In genomic region chr22:27800250-27801131, GRCh38 we compare ENCODE assay signal across 8 cellular contexts. TPM values are rescaled to one million over a fixed set of nuclear protein-coding genes. Genes with fewer than 3 reads are reported as not detected.
DNase-seq lines count a peak whose midpoint lies in the region; ATAC-seq, FAIRE-seq and TF ChIP-seq lines count a peak whose summit lies in the region.

No MANE protein-coding gene starts in this region.

- H3K27ac ChIP-seq in astrocyte (ENCODE audit: low read depth, low read length) (peak overlapping the region; percentile 76), iPS-18a (ENCODE audit: low read length) (no peak overlapping the region)

- no peak for ATAC-seq in stimulated activated memory B cell treated with anti-CD40 and anti-IgM and Interleukin-4, amounts not matched to agents 10 μg/mL and 1 μg/mL and 100 μg/mL, for 72 hours
- ATAC-seq in HG02938 (IDR thresholded peaks at IDR 0.05; ENCODE audit: unreplicated experiment), result no peak

- peaks cover 70% of the 10 kb centered on the region for H3K79me2 ChIP-seq in astrocyte (ENCODE audit: insufficient read depth, low read length)

- H3K36me3 Mint-ChIP-seq in astrocyte (ENCODE audit: low read depth, unreplicated experiment), result peaks cover 20% of the 10 kb centered on the region
- no peaks in the 10 kb centered on the region for H3K36me3 Mint-ChIP-seq in stimulated activated memory B cell treated with anti-CD40 and anti-IgM and Interleukin-4, amounts not matched to agents 10 μg/mL and 1 μg/mL and 100 μg/mL, for 72 hours

- peak overlapping the region; percentile 88 for H3K9ac ChIP-seq in astrocyte (ENCODE audit: low read length)
- no peak overlapping the region for H3K9ac ChIP-seq in iPS-18a (ENCODE audit: low read length)

- peak overlapping the region; percentile 88 for H3K4me3 Mint-ChIP-seq in astrocyte (ENCODE audit: unreplicated experiment)
- H3K4me3 Mint-ChIP-seq in stimulated activated memory B cell treated with anti-CD40 and anti-IgM and Interleukin-4, amounts not matched to agents 10 μg/mL and 1 μg/mL and 100 μg/mL, for 72 hours, result peak overlapping the region; percentile 54

- H3K27me3 ChIP-seq in astrocyte (ENCODE audit: insufficient read depth, low read length), result no peaks in the 10 kb centered on the region
- peaks cover 86% of the 10 kb centered on the region for H3K27me3 ChIP-seq in iPS-18a (ENCODE audit: control insufficient read depth, insufficient read depth, low read length)

- TF ChIP-seq CTCF in HFF-Myc (IDR thresholded peaks at IDR 0.05; ENCODE audit: low read depth, low read length, missing control alignments), result no peak
- no peak for TF ChIP-seq CTCF in astrocyte (IDR thresholded peaks at IDR 0.05; ENCODE audit: insufficient read depth, low read depth, low read length)

- no peaks in the 10 kb centered on the region for H3K27me3 Mint-ChIP-seq in astrocyte (ENCODE audit: low read depth, unreplicated experiment)
- H3K27me3 Mint-ChIP-seq in stimulated activated memory B cell treated with anti-CD40 and anti-IgM and Interleukin-4, amounts not matched to agents 10 μg/mL and 1 μg/mL and 100 μg/mL, for 72 hours, result peaks cover 42% of the 10 kb centered on the region

- H3K9me3 Mint-ChIP-seq in astrocyte (ENCODE audit: unreplicated experiment), result no peaks in the 10 kb centered on the region
- no peaks in the 10 kb centered on the region for H3K9me3 Mint-ChIP-seq in stimulated activated memory B cell treated with anti-CD40 and anti-IgM and Interleukin-4, amounts not matched to agents 10 μg/mL and 1 μg/mL and 100 μg/mL, for 72 hours

- FAIRE-seq in astrocyte (lab: Jason Lieb, UNC), result no peak

- H3K9me3 ChIP-seq in astrocyte (ENCODE audit: insufficient read depth, low read depth, low read length) (no peaks in the 10 kb centered on the region), iPS-18a (ENCODE audit: control insufficient read depth, low read depth, low read length) (no peaks in the 10 kb centered on the region)

- H3K4me1 ChIP-seq in astrocyte (ENCODE audit: insufficient read depth, low read length) (peaks cover 28% of the 10 kb centered on the region), iPS-18a (ENCODE audit: control insufficient read depth, low read depth, low read length) (peaks cover 14% of the 10 kb centered on the region)

- H4K20me1 ChIP-seq in astrocyte (ENCODE audit: insufficient read depth, low read length), result peaks cover 41% of the 10 kb centered on the region

- H3K36me3 ChIP-seq in astrocyte (ENCODE audit: insufficient read depth, low read length) (peaks cover 7% of the 10 kb centered on the region), iPS-18a (ENCODE audit: control insufficient read depth, low read depth, low read length) (no peaks in the 10 kb centered on the region)

- no peak for DNase-seq in HFF-Myc (ENCODE audit: extremely low read depth, low read depth)
- DNase-seq in astrocyte (ENCODE audit: low read depth), result no peak
- no peak for DNase-seq in DMS79 (lab: John Stamatoyannopoulos, UW)
- no peak for DNase-seq in HK-2 (ENCODE audit: unreplicated experiment)
- DNase-seq in Ammon's horn (ENCODE audit: low spot score), result no peak

- H3K4me3 ChIP-seq in HFF-Myc (replicated peaks; ENCODE audit: low read depth, low read length), result peak overlapping the region; percentile 53
- H3K4me3 ChIP-seq in astrocyte (ENCODE audit: insufficient read depth, low read depth, low read length), result peak overlapping the region; percentile 71
- peak overlapping the region; percentile 66 for H3K4me3 ChIP-seq in iPS-18a (ENCODE audit: low read length)

- peak overlapping the region; percentile 53 for H3K27ac Mint-ChIP-seq in astrocyte (ENCODE audit: unreplicated experiment)
- H3K27ac Mint-ChIP-seq in stimulated activated memory B cell treated with anti-CD40 and anti-IgM and Interleukin-4, amounts not matched to agents 10 μg/mL and 1 μg/mL and 100 μg/mL, for 72 hours, result no peak overlapping the region

- peak overlapping the region; percentile 98 for H3K4me2 ChIP-seq in astrocyte (ENCODE audit: low read length)

- peaks cover 18% of the 10 kb centered on the region for H3K4me1 Mint-ChIP-seq in astrocyte (ENCODE audit: low read depth, unreplicated experiment)
- H3K4me1 Mint-ChIP-seq in stimulated activated memory B cell treated with anti-CD40 and anti-IgM and Interleukin-4, amounts not matched to agents 10 μg/mL and 1 μg/mL and 100 μg/mL, for 72 hours, result peaks cover 23% of the 10 kb centered on the region

- no peak overlapping the region for H2AFZ ChIP-seq in astrocyte (ENCODE audit: low read depth, low read length)

RNA-seq across cellular contexts. Expression of gene MN1, which starts 1.1 kb away (rescaled TPM):
- total RNA-seq in astrocyte, result 98.6 and 110 TPM in 2 replicates
